ENCODE assay signal across 17 cellular contexts in genomic region chr4:82437285-82438005, GRCh38. TPM values are rescaled to one million over a fixed set of nuclear protein-coding genes. Genes with fewer than 3 reads are reported as not detected.
DNase-seq lines count a peak whose midpoint lies in the region; ATAC-seq, FAIRE-seq and TF ChIP-seq lines count a peak whose summit lies in the region.
"Had no signal": no experiment of that assay in that cellular context is flagged by ENCODE, and none has a peak within 500 bp of the region (broad histone marks: within the 10 kb centered on the region; RNA-seq: fewer than 3 reads in every experiment).

No MANE protein-coding gene starts in this region.

- H2BK20ac ChIP-seq in IMR-90 (ENCODE audit: low read depth, low read length), result peak overlapping the region; percentile 58; the same call in 1 of the 2 replicates

- no peak overlapping the region for H3K9ac ChIP-seq in IMR-90 (ENCODE audit: low read depth, low read length)
- H3K9ac ChIP-seq in mesendoderm (ENCODE audit: low read length), result no peak overlapping the region
- H3K9ac ChIP-seq: BLaER1, neural progenitor cell had no signal

- no peak overlapping the region for H4K91ac ChIP-seq in IMR-90 (ENCODE audit: insufficient read depth, low read depth, low read length)

- H3F3A ChIP-seq in DOHH2 (ENCODE audit: control insufficient read depth, insufficient read depth), result no peaks in the 10 kb centered on the region

- peaks cover 33 to 86% (median 78%) of the 10 kb centered on the region in 7 donors for H3K4me1 Mint-ChIP-seq in naive thymus-derived CD4-positive, alpha-beta T cell

- H3K27me3 ChIP-seq in DOHH2 (ENCODE audit: control insufficient read depth, low read length) (no peaks in the 10 kb centered on the region), IMR-90 (ENCODE audit: control insufficient read depth, insufficient read depth, low read length) (no peaks in the 10 kb centered on the region), bronchial epithelial cell (ENCODE audit: control insufficient read depth, insufficient read depth, low read length) (no peaks in the 10 kb centered on the region), mesendoderm (ENCODE audit: insufficient read depth, low read length, poor library complexity) (no peaks in the 10 kb centered on the region)
- H3K27me3 ChIP-seq in naive thymus-derived CD4-positive, alpha-beta T cell (ENCODE audit: control insufficient read depth in 2 of 2, insufficient read depth in 2 of 2, low read length in 2 of 2), result no peaks in the 10 kb centered on the region
- H3K27me3 ChIP-seq: BLaER1, neural progenitor cell had no signal

- peaks cover 84% of the 10 kb centered on the region for H3K36me3 ChIP-seq in DOHH2 (ENCODE audit: control insufficient read depth, low read length)
- no peaks in the 10 kb centered on the region for H3K36me3 ChIP-seq in IMR-90 (ENCODE audit: control insufficient read depth, insufficient read depth, low read length)
- H3K36me3 ChIP-seq in bronchial epithelial cell (ENCODE audit: control insufficient read depth, insufficient read depth, low read length), result peaks cover 3% of the 10 kb centered on the region
- no peaks in the 10 kb centered on the region for H3K36me3 ChIP-seq in mesendoderm (ENCODE audit: control insufficient read depth, insufficient read depth, low read length)
- no peaks in the 10 kb centered on the region for H3K36me3 ChIP-seq in naive thymus-derived CD4-positive, alpha-beta T cell (ENCODE audit: control insufficient read depth in 2 of 3, insufficient read depth in 3 of 3, low read length in 3 of 3)

- H2AK9ac ChIP-seq in IMR-90 (replicated peaks; ENCODE audit: low read depth, low read length, poor library complexity), result peak overlapping the region; percentile 68

- no peak overlapping the region for H3K56ac ChIP-seq in IMR-90 (ENCODE audit: extremely low read depth, insufficient read depth, low read length)
- no peak overlapping the region for H3K56ac ChIP-seq in mesendoderm (ENCODE audit: low read length)

- POLR2A ChIA-PET in IMR-90 (lab: Charles Lee; ENCODE audit: unreplicated experiment), result interaction anchor here (1.1 kb wide), 1 partner anchor 13 kb away, joined by 4 read pairs; no protein-coding TSS in a partner anchor
- POLR2A ChIA-PET in naive thymus-derived CD4-positive, alpha-beta T cell (lab: Charles Lee), result interaction anchor here (1.3 kb wide), 1 partner anchor 10 kb away, joined by 6 read pairs; no protein-coding TSS in a partner anchor

- intact Hi-C loops in IMR-90 (cut with micrococcal nuclease), result no loop called here
- intact Hi-C loops in naive thymus-derived CD4-positive, alpha-beta T cell (cut with micrococcal nuclease), result loop anchor here in 1 of 2 donors (10.0 kb wide), 2 partner anchors 777 to 847 kb away; partner anchors contain the start of gene COQ2

- no peaks in the 10 kb centered on the region for H3K9me3 ChIP-seq in DOHH2 (ENCODE audit: control insufficient read depth, insufficient read depth, low read length)
- H3K9me3 ChIP-seq in IMR-90 (ENCODE audit: control insufficient read depth, insufficient read depth, low read length), result no peaks in the 10 kb centered on the region
- no peaks in the 10 kb centered on the region for H3K9me3 ChIP-seq in naive thymus-derived CD4-positive, alpha-beta T cell (ENCODE audit: control insufficient read depth in 2 of 3, low read length in 3 of 3)

- H4K8ac ChIP-seq in IMR-90 (ENCODE audit: low read depth in 2 of 2, low read length in 2 of 2) (peak overlapping the region in 1 of 2 experiments; percentile 75; a peak in 1 of 4 replicates), mesendoderm (ENCODE audit: low read depth, low read length) (no peak overlapping the region)

- H3K79me1 ChIP-seq in IMR-90 (ENCODE audit: low read depth in 1 of 2, low read length in 2 of 2) (peaks cover 42 to 78% of the 10 kb centered on the region in 2 experiments), mesendoderm (ENCODE audit: low read length) (peaks cover 10% of the 10 kb centered on the region)

- H3K4me1 ChIP-seq in DOHH2 (ENCODE audit: control insufficient read depth, low read length) (peaks cover 60% of the 10 kb centered on the region), IMR-90 (ENCODE audit: control insufficient read depth, insufficient read depth, low read length) (peaks cover 3% of the 10 kb centered on the region), mesendoderm (ENCODE audit: control insufficient read depth, low read depth, low read length) (peaks cover 6% of the 10 kb centered on the region)
- peaks cover 8 to 11% of the 10 kb centered on the region in 2 donors for H3K4me1 ChIP-seq in naive thymus-derived CD4-positive, alpha-beta T cell (ENCODE audit: control insufficient read depth in 2 of 2, insufficient read depth in 2 of 2, low read length in 2 of 2)

- no peaks in the 10 kb centered on the region for H3K9me2 ChIP-seq in DOHH2 (replicated peaks; ENCODE audit: control insufficient read depth, low read length)

- no peak overlapping the region for H3K27ac ChIP-seq in DOHH2 (ENCODE audit: low read depth, low read length)
- H3K27ac ChIP-seq in IMR-90 (ENCODE audit: insufficient read depth, low read length), result no peak overlapping the region
- H3K27ac ChIP-seq in mesendoderm (ENCODE audit: low read depth, low read length), result no peak overlapping the region
- H3K27ac ChIP-seq in naive thymus-derived CD4-positive, alpha-beta T cell (ENCODE audit: low read depth, low read length), result no peak overlapping the region
- H3K27ac ChIP-seq: BLaER1, neural progenitor cell, WERI-Rb-1 had no signal

- CTCF ChIA-PET in IMR-90 (lab: Yijun Ruan, JAX), result interaction anchor here (0.5 to 0.8 kb wide), 2 partner anchors 8 to 1587 kb away, joined by 3 read pairs; no protein-coding TSS in a partner anchor
- CTCF ChIA-PET in naive thymus-derived CD4-positive, alpha-beta T cell (lab: Charles Lee), result interaction anchor here (0.7 kb wide), 2 partner anchors 13 to 1002 kb away, joined by 3 to 4 read pairs; no protein-coding TSS in a partner anchor

- H2BK120ac ChIP-seq in IMR-90 (ENCODE audit: low read depth, low read length) (peak overlapping the region; percentile 40), mesendoderm (ENCODE audit: low read depth, low read length) (no peak overlapping the region)

- DNase-seq in IMR-90, result peak; percentile 44
- peak; percentile 98 for DNase-seq in bronchial epithelial cell (ENCODE audit: low read depth)
- DNase-seq in mesendoderm, result peak; percentile 45
- no peak for DNase-seq in amygdala (lab: John Stamatoyannopoulos, UW)
- no peak for DNase-seq in SIG-M5 treated with dmso at 0.1 percent for 504 hours (lab: John Stamatoyannopoulos, UW; ENCODE audit: unreplicated experiment)
- no peak for DNase-seq in naive thymus-derived CD4-positive, alpha-beta T cell
- DNase-seq: effector CD4-positive, alpha-beta T cell; GOT3; left colon; NCI-H446 treated with DMSO at 0.1 percent for 48 hours; OCI-M1; WERI-Rb-1 had no signal

- H3K18ac ChIP-seq in IMR-90 (ENCODE audit: low read depth, low read length) (0 out of 2 replicates have a peak overlapping the region, but pooled peaks have one; percentile 13), mesendoderm (ENCODE audit: low read length) (no peak overlapping the region)

- H4K20me1 ChIP-seq in DOHH2 (ENCODE audit: control insufficient read depth, insufficient read depth, low read depth, low read length) (peaks cover 29% of the 10 kb centered on the region), IMR-90 (ENCODE audit: insufficient read depth, low read length) (peaks cover 31% of the 10 kb centered on the region)

- peaks cover 0 to 31% (median 11%) of the 10 kb centered on the region in 5 donors for H3K36me3 Mint-ChIP-seq in naive thymus-derived CD4-positive, alpha-beta T cell

- H3K27ac Mint-ChIP-seq in naive thymus-derived CD4-positive, alpha-beta T cell, result peak overlapping the region in 2 of 9 donors; percentile 43 to 47
- H3K27ac Mint-ChIP-seq: neural progenitor cell had no signal

- no TSS peak for BruUV-seq in IMR-90 (replicated peaks; lab: Mats Ljungman, UMichigan)

- H3K4me3 ChIP-seq in DOHH2 (ENCODE audit: low read length) (no peak overlapping the region), IMR-90 (ENCODE audit: insufficient read depth, low read depth, low read length) (no peak overlapping the region), bronchial epithelial cell (ENCODE audit: low read depth, low read length) (no peak overlapping the region), mesendoderm (ENCODE audit: low read length) (no peak overlapping the region)
- no peak overlapping the region for H3K4me3 ChIP-seq in naive thymus-derived CD4-positive, alpha-beta T cell (ENCODE audit: low read length)
- H3K4me3 ChIP-seq: BLaER1, neural progenitor cell had no signal

- H3K79me2 ChIP-seq in DOHH2 (ENCODE audit: control insufficient read depth, low read length) (peaks cover 100% of the 10 kb centered on the region), mesendoderm (ENCODE audit: control insufficient read depth, insufficient read depth, low read length) (peaks cover 86% of the 10 kb centered on the region)

- H3K4me2 ChIP-seq in DOHH2 (ENCODE audit: low read length) (peak overlapping the region; percentile 26), IMR-90 (ENCODE audit: low read depth, low read length) (peak overlapping the region; percentile 12; the same call in 1 of the 2 replicates), mesendoderm (ENCODE audit: low read length) (no peak overlapping the region)
- H3K4me2 ChIP-seq: BLaER1, neural progenitor cell had no signal

- peak overlapping the region in 1 of 10 donors; percentile 19 for H3K4me3 Mint-ChIP-seq in naive thymus-derived CD4-positive, alpha-beta T cell
- H3K4me3 Mint-ChIP-seq: neural progenitor cell had no signal

- peak overlapping the region; percentile 95 for H3K14ac ChIP-seq in IMR-90 (replicated peaks; ENCODE audit: low read depth, low read length)

- peak; percentile 89 for ATAC-seq in IMR-90 (ENCODE audit: low read depth)
- no peak for ATAC-seq in HG03354 (IDR thresholded peaks at IDR 0.05; ENCODE audit: poor library complexity, severe bottlenecking, unreplicated experiment)
- ATAC-seq in naive thymus-derived CD4-positive, alpha-beta T cell, result no peak
- ATAC-seq: left colon had no signal

- no peak for TF ChIP-seq POLR2A in IMR-90 (IDR thresholded peaks at IDR 0.05; ENCODE audit: low read depth, low read length)

- WGBS in IMR-90 (ENCODE audit: extremely low coverage in 2 of 2, insufficient read length in 1 of 2), 2 experiments, result no CpG with 5 or more reads among the region's 4 CpGs
- no CpG with 5 or more reads among the region's 4 CpGs for WGBS in mesendoderm (ENCODE audit: extremely low coverage, insufficient coverage, low lambda C conversion rate)

- peak; percentile 95 for FAIRE-seq in bronchial epithelial cell (lab: Jason Lieb, UNC)

- H2AFZ ChIP-seq in IMR-90 (replicated peaks; ENCODE audit: low read length, poor library complexity), result peak overlapping the region; percentile 63
- H2AFZ ChIP-seq: neural progenitor cell had no signal

- TF ChIP-seq RAD21 in IMR-90 (IDR thresholded peaks at IDR 0.05; ENCODE audit: low read length), result no peak

- H3K27me3 Mint-ChIP-seq in naive thymus-derived CD4-positive, alpha-beta T cell, result no peaks in the 10 kb centered on the region
- H3K27me3 Mint-ChIP-seq: brain had no signal

- dilution Hi-C loops in IMR-90 (cut with HindIII; ENCODE audit: low sequenced_read_pairs, unreplicated experiment), result no loop called here

- H3K9me3 Mint-ChIP-seq in naive thymus-derived CD4-positive, alpha-beta T cell, result no peaks in the 10 kb centered on the region
- H3K9me3 Mint-ChIP-seq: brain, neural progenitor cell had no signal

- in situ Hi-C loops in IMR-90 (cut with MboI; ENCODE audit: low sequenced_read_pairs), result loop anchor here (25.0 kb wide), 1 partner anchor 600 kb away; the partner anchor contains the start of gene COPS4

- TF ChIP-seq CTCF in DOHH2 (IDR thresholded peaks at IDR 0.05; ENCODE audit: low read depth, low read length, poor library complexity, severe bottlenecking), result no peak
- TF ChIP-seq CTCF in IMR-90 (conservative IDR thresholded peaks at IDR 0.05; ENCODE audit: low read depth, low read length), result no peak
- no peak for TF ChIP-seq CTCF in bronchial epithelial cell (IDR thresholded peaks at IDR 0.05; ENCODE audit: insufficient read depth, low read length, severe bottlenecking)

- H3K23ac ChIP-seq in IMR-90 (ENCODE audit: low read depth, low read length) (peak overlapping the region; percentile 85; the same call in 1 of the 2 replicates), mesendoderm (ENCODE audit: low read length) (no peak overlapping the region)

- H2BK5ac ChIP-seq in IMR-90 (ENCODE audit: low read depth, low read length, poor library complexity, severe bottlenecking) (peak overlapping the region; percentile 54), mesendoderm (ENCODE audit: low read length) (no peak overlapping the region)

- H3K9me1 ChIP-seq in IMR-90 (ENCODE audit: insufficient read depth, low read length), result peaks cover 17% of the 10 kb centered on the region

- no peak overlapping the region for H2BK15ac ChIP-seq in IMR-90 (ENCODE audit: low read depth, low read length)
- no peak overlapping the region for H2BK15ac ChIP-seq in mesendoderm (replicated peaks; ENCODE audit: low read depth)

- H2AK5ac ChIP-seq in IMR-90 (ENCODE audit: low read depth, low read length), result peak overlapping the region; percentile 13; the same call in 1 of the 2 replicates
- H2AK5ac ChIP-seq in mesendoderm (ENCODE audit: low read length), result no peak overlapping the region

- H4K5ac ChIP-seq in IMR-90 (ENCODE audit: low read depth, low read length) (no peak overlapping the region), mesendoderm (ENCODE audit: low read length) (no peak overlapping the region)

- H3K4ac ChIP-seq in IMR-90 (ENCODE audit: low read depth, low read length) (peak overlapping the region; percentile 35; the same call in 1 of the 2 replicates), mesendoderm (ENCODE audit: low read depth, low read length) (no peak overlapping the region)

RNA-seq across cellular contexts. Expression of gene ENOPH1, which starts 7.1 kb away (rescaled TPM):
- total RNA-seq in IMR-90 (2012; rRNA removed) (36.0 and 51.7 TPM in 2 replicates), bronchial epithelial cell (94.3 and 136 TPM in 2 replicates)
- polyA plus RNA-seq in IMR-90 (2012; rRNA removed), result 12.3 and 18.0 TPM in 2 replicates
- polyA plus RNA-seq in IMR-90 (2012; cell fraction: cytosol; rRNA removed), result 3.7 and 4.8 TPM in 2 replicates
- 1.5 and 5.9 TPM in 2 replicates for polyA plus RNA-seq in IMR-90 (2012; cell fraction: nucleus; rRNA removed; ENCODE audit: low replicate concordance)
- polyA plus RNA-seq in mesendoderm (2013, experiment 1 of 2), result 65.7 TPM
- polyA plus RNA-seq in mesendoderm (2013, experiment 2 of 2), result 66.6 TPM
- 10 to 100 TPM; 16.3 to 36.5 (median 24.3) TPM for total RNA-seq in naive thymus-derived CD4-positive, alpha-beta T cell
- polyA plus RNA-seq in naive thymus-derived CD4-positive, alpha-beta T cell, result 10 to 100 TPM; 45.3 to 45.6 TPM

RNA-seq across cellular contexts. Expression of gene HNRNPDL, which starts 7.2 kb away (rescaled TPM):
- total RNA-seq in IMR-90 (2012; rRNA removed), result 52.9 and 203 TPM in 2 replicates
- polyA plus RNA-seq in IMR-90 (2012; rRNA removed), result 249 and 276 TPM in 2 replicates
- polyA plus RNA-seq in IMR-90 (2012; cell fraction: cytosol; rRNA removed), result 25.2 and 31.1 TPM in 2 replicates
- 95.7 and 500 TPM in 2 replicates for polyA plus RNA-seq in IMR-90 (2012; cell fraction: nucleus; rRNA removed; ENCODE audit: low replicate concordance)
- total RNA-seq in bronchial epithelial cell, result 95.9 and 141 TPM in 2 replicates
- 533 TPM for polyA plus RNA-seq in mesendoderm (2013, experiment 1 of 2)
- polyA plus RNA-seq in mesendoderm (2013, experiment 2 of 2), result 528 TPM
- total RNA-seq in naive thymus-derived CD4-positive, alpha-beta T cell, result 100 to 1,000 TPM; 297 to 440 (median 423) TPM
- 100 to 1,000 TPM; 255 to 283 TPM for polyA plus RNA-seq in naive thymus-derived CD4-positive, alpha-beta T cell

Comparison
In these comparisons a context has a peak if more than half of its experiments do, and no peak if none do; other contexts are left out.
1. DNase-seq: peak in IMR-90 (single experiment), bronchial epithelial cell (single experiment) and mesendoderm (single experiment); none in amygdala (0 of 56), SIG-M5 treated with dmso at 0.1 percent for 504 hours (single experiment) and naive thymus-derived CD4-positive, alpha-beta T cell (0 of 9).